Comparison of ENCODE assay signal across 12 cellular contexts in genomic region chr4:18105023-18106011, GRCh38.
DNase-seq lines count a peak whose midpoint lies in the region; ATAC-seq and TF ChIP-seq lines count a peak whose summit lies in the region.
"Had no signal": no experiment of that assay in that cellular context is flagged by ENCODE, and none has a peak within 500 bp of the region (broad histone marks: within the 10 kb centered on the region; RNA-seq: fewer than 3 reads in every experiment).

No MANE protein-coding gene starts in this region.

- CTCF ChIA-PET in MCF 10A (lab: Yijun Ruan, JAX) (interaction anchor here (0.7 kb wide), 1 partner anchor 493 kb away, joined by 3 read pairs; no protein-coding TSS in a partner anchor), mammary epithelial cell (lab: Charles Lee; ENCODE audit: low non-redundant PET) (no interaction called here)

- no peaks in the 10 kb centered on the region for H3K9me3 Mint-ChIP-seq in MCF 10A (ENCODE audit: unreplicated experiment)

- H4K20me1 ChIP-seq in mammary epithelial cell (ENCODE audit: insufficient read depth, low read length): no peaks in the 10 kb centered on the region

- peaks cover 3% of the 10 kb centered on the region for H3K27me3 ChIP-seq in mammary epithelial cell (ENCODE audit: insufficient read depth, low read length)
- H3K27me3 ChIP-seq in tibial nerve: no peaks in the 10 kb centered on the region
- H3K27me3 ChIP-seq: thyroid gland had no signal

- DNase-seq in MCF 10A (ENCODE audit: unreplicated experiment) (peak; percentile 41), mammary epithelial cell (no peak), tibial nerve (ENCODE audit: low spot score in 2 of 2) (no peak), NAMALWA (ENCODE audit: low spot score) (no peak), mesenteric fat pad (ENCODE audit: low spot score) (no peak)
- DNase-seq: activated CD8-positive, alpha-beta memory T cell treated with anti-CD3 and anti-CD28 coated beads, Interleukin-2, amount 50 U/mL, for 48 hours; NCI-H1417 treated with DMSO at 0.1 percent for 48 hours; retina; thyroid gland had no signal

- dilution Hi-C loops in mammary epithelial cell (cut with HindIII; ENCODE audit: low sequenced_read_pairs): no loop called here

- no peaks in the 10 kb centered on the region for H3K36me3 ChIP-seq in mammary epithelial cell (ENCODE audit: insufficient read depth, low read length)
- H3K36me3 ChIP-seq in tibial nerve: no peaks in the 10 kb centered on the region
- H3K36me3 ChIP-seq: thyroid gland had no signal

- intact Hi-C loops in MCF 10A (cut with micrococcal nuclease) (no loop called here), mammary epithelial cell (cut with micrococcal nuclease) (no loop called here)

- H3K9me3 ChIP-seq in mammary epithelial cell (replicated peaks; ENCODE audit: insufficient read depth, low read length) (no peaks in the 10 kb centered on the region), tibial nerve (no peaks in the 10 kb centered on the region)
- H3K9me3 ChIP-seq: thyroid gland had no signal

- in situ Hi-C loops in mammary epithelial cell (cut with MboI; ENCODE audit: low sequenced_read_pairs in 2 of 2): no loop called here

- H3K4me2 ChIP-seq in mammary epithelial cell (ENCODE audit: insufficient read depth, low read depth, low read length): no peak overlapping the region

- WGBS in mammary epithelial cell (ENCODE audit: low coverage, missing lambda C conversion rate): 68% methylated on average over 4 of the region's 4 CpGs
- WGBS in tibial nerve, 2 donors: 74 to 75% methylated on average over 4 of the region's 4 CpGs

- no TSS peak for BruUV-seq in MCF 10A (replicated peaks; lab: Mats Ljungman, UMichigan)
- no TSS peak for BruUV-seq in mammary epithelial cell (replicated peaks; lab: Mats Ljungman, UMichigan)

- H3K4me1 ChIP-seq in mammary epithelial cell (ENCODE audit: insufficient read depth, low read length) (no peaks in the 10 kb centered on the region), tibial nerve (no peaks in the 10 kb centered on the region)
- H3K4me1 ChIP-seq: thyroid gland had no signal

- no peak overlapping the region for H2AFZ ChIP-seq in mammary epithelial cell (ENCODE audit: low read depth, low read length)

- H3K27me3 Mint-ChIP-seq in MCF 10A (ENCODE audit: insufficient read depth, unreplicated experiment): no peaks in the 10 kb centered on the region

- TF ChIP-seq POLR2A in tibial nerve (IDR thresholded peaks at IDR 0.05): no peak

- TF ChIP-seq EP300 in tibial nerve (IDR thresholded peaks at IDR 0.05): no peak

- no peaks in the 10 kb centered on the region for H3K36me3 Mint-ChIP-seq in MCF 10A (ENCODE audit: insufficient read depth, unreplicated experiment)

- peak; percentile 72 for ATAC-seq in HG02642 (IDR thresholded peaks at IDR 0.05; ENCODE audit: poor library complexity, unreplicated experiment)
- peak; percentile 88 for ATAC-seq in HG03442 (IDR thresholded peaks at IDR 0.05; ENCODE audit: unreplicated experiment)
- no peak for ATAC-seq in HG03025 (IDR thresholded peaks at IDR 0.05; ENCODE audit: low FRiP score, unreplicated experiment)

- no peak overlapping the region for H3K4me3 Mint-ChIP-seq in MCF 10A (ENCODE audit: unreplicated experiment)

- peaks cover 20% of the 10 kb centered on the region for H3K4me1 Mint-ChIP-seq in MCF 10A (ENCODE audit: insufficient read depth, unreplicated experiment)

- POLR2A ChIA-PET in MCF 10A (lab: Yijun Ruan, JAX): no interaction called here

- no peaks in the 10 kb centered on the region for H3K79me2 ChIP-seq in mammary epithelial cell (ENCODE audit: insufficient read depth, low read length)

- no peak overlapping the region for H3K9ac ChIP-seq in mammary epithelial cell (ENCODE audit: insufficient read depth, low read length)

- H3K27ac Mint-ChIP-seq in MCF 10A (ENCODE audit: low read depth, unreplicated experiment): peak overlapping the region; percentile 78

- no peak for TF ChIP-seq CTCF in MCF 10A (IDR thresholded peaks at IDR 0.05; ENCODE audit: unreplicated experiment)
- no peak for TF ChIP-seq CTCF in mammary epithelial cell (conservative IDR thresholded peaks at IDR 0.05 in 1 of 2, IDR thresholded peaks at IDR 0.05 in 1 of 2; ENCODE audit: extremely low read depth in 1 of 2, insufficient read depth in 1 of 2, low read depth in 1 of 2, low read length in 2 of 2)
- no peak for TF ChIP-seq CTCF in tibial nerve (IDR thresholded peaks at IDR 0.05)

- H3K27ac ChIP-seq in mammary epithelial cell (ENCODE audit: insufficient read depth, low read depth, low read length) (no peak overlapping the region), tibial nerve (no peak overlapping the region)
- H3K27ac ChIP-seq: thyroid gland had no signal

- H3K4me3 ChIP-seq in mammary epithelial cell (replicated peaks in 1 of 3; ENCODE audit: insufficient read depth in 1 of 3, low read depth in 2 of 3, low read length in 3 of 3) (no peak overlapping the region), tibial nerve (no peak overlapping the region)
- H3K4me3 ChIP-seq: thyroid gland had no signal
